ENCODE assay signal across 1 cellular context in genomic region chr12:113040722-113041168, GRCh38.
TF ChIP-seq lines count a peak whose summit lies in the region.

No MANE protein-coding gene starts in this region.

TF ChIP-seq in HepG2, 621 proteins besides CTCF, POLR2A, EP300 and RAD21 (continued from another document):
- TF ChIP-seq NFE2 (CRISPR knock-in tag; IDR thresholded peaks at IDR 0.05) = no peak
- TF ChIP-seq NR2F1 (CRISPR knock-in tag; IDR thresholded peaks at IDR 0.05) = 0 out of 4 replicates have a peak, but pooled peaks of 1 of the 2 experiments have one; percentile 13
TF ChIP-seq in HepG2: peak in this region for 9.
